10 cellular contexts compared by ENCODE assay signal in the genomic region with DNA sequence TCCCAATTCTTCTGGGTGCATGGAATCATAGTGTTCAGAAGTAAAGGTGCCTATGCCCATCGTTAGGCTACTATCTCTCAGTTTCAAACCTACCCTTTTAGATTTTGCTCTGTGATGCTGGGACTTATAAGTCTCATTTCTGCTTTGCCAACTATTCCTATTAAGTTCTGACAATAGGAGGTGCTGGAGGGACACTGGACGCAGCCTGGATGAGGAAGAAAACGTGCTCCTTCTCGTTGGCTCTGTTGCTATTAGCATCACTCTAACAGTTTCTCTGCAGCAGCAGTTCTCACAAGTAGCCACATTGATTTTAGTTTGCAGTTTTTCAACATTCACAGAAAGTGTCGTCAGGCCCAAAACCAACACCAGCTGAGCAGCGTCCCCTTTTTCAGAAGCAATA.
DNase-seq lines count a peak whose midpoint lies in the region; ATAC-seq, FAIRE-seq and TF ChIP-seq lines count a peak whose summit lies in the region.
"Had no signal": no experiment of that assay in that cellular context is flagged by ENCODE, and none has a peak within 500 bp of the region (broad histone marks: within the 10 kb centered on the region; RNA-seq: fewer than 3 reads in every experiment).

No MANE protein-coding gene starts in this region.

- no peaks in the 10 kb centered on the region for H3K36me3 ChIP-seq in upper lobe of left lung

- TF ChIP-seq CTCF in upper lobe of left lung (IDR thresholded peaks at IDR 0.05): peak in 4 of 6 experiments; percentile 8 to 34 (median 24)

- no peak for TF ChIP-seq EP300 in upper lobe of left lung (IDR thresholded peaks at IDR 0.05)

- FAIRE-seq in TTC549 (lab: Jason Lieb, UNC): peak; percentile 79

- 25% methylated on average over 6 of the region's 6 CpGs for WGBS in right cardiac atrium
- WGBS in upper lobe of left lung, 2 donors: 48 to 61% methylated on average over 6 of the region's 6 CpGs

- TF ChIP-seq POLR2A in upper lobe of left lung (IDR thresholded peaks at IDR 0.05): no peak

- H3K4me1 ChIP-seq in right cardiac atrium (ENCODE audit: control insufficient read depth, insufficient read depth, low read length) (no peaks in the 10 kb centered on the region), upper lobe of left lung (no peaks in the 10 kb centered on the region)

- intact Hi-C loops in right cardiac atrium (cut with DNase I): no loop called here

- H3K27ac ChIP-seq in right cardiac atrium (ENCODE audit: low read length): no peak overlapping the region
- H3K27ac ChIP-seq in upper lobe of left lung: no peak overlapping the region
- H3K27ac ChIP-seq: skin epidermis had no signal

- no peak overlapping the region for H3K4me3 ChIP-seq in right cardiac atrium (ENCODE audit: low read length)
- no peak overlapping the region for H3K4me3 ChIP-seq in upper lobe of left lung
- H3K4me3 ChIP-seq: skin epidermis had no signal

- peak; percentile 36 for DNase-seq in NCI-H748 (lab: John Stamatoyannopoulos, UW; ENCODE audit: unreplicated experiment)
- DNase-seq in NCI-H748 treated with DMSO at 0.1 percent for 48 hours (lab: John Stamatoyannopoulos, UW): no peak
- DNase-seq in right cardiac atrium: no peak
- DNase-seq in upper lobe of left lung: no peak
- DNase-seq in DMS153 treated with DMSO at 0.1 percent for 48 hours (lab: John Stamatoyannopoulos, UW; ENCODE audit: unreplicated experiment): no peak
- DNase-seq in SW480 (ENCODE audit: low spot score): no peak
- DNase-seq: CD4-positive, CD25-positive, alpha-beta regulatory T cell had no signal

- ATAC-seq in right cardiac atrium (peak; percentile 66 to 67), upper lobe of left lung (ENCODE audit: low FRiP score in 2 of 2) (peak in 1 of 2 donors; percentile 46), HG02870 (IDR thresholded peaks at IDR 0.05; ENCODE audit: unreplicated experiment) (no peak)

- H3K27me3 ChIP-seq in right cardiac atrium (ENCODE audit: control insufficient read depth, insufficient read depth): no peaks in the 10 kb centered on the region
- H3K27me3 ChIP-seq in upper lobe of left lung: no peaks in the 10 kb centered on the region

- no peaks in the 10 kb centered on the region for H3K9me3 ChIP-seq in right cardiac atrium (ENCODE audit: control insufficient read depth, low read length)
- no peaks in the 10 kb centered on the region for H3K9me3 ChIP-seq in upper lobe of left lung
